In genomic region chr1:109370712-109371270, GRCh38 we compare ENCODE assay signal across 9 cellular contexts. TPM values are rescaled to one million over a fixed set of nuclear protein-coding genes. Genes with fewer than 3 reads are reported as not detected.
DNase-seq lines count a peak whose midpoint lies in the region; ATAC-seq and TF ChIP-seq lines count a peak whose summit lies in the region.
"Had no signal": no experiment of that assay in that cellular context is flagged by ENCODE, and none has a peak within 500 bp of the region (broad histone marks: within the 10 kb centered on the region; RNA-seq: fewer than 3 reads in every experiment).

No MANE protein-coding gene starts in this region.

- peaks cover 31% of the 10 kb centered on the region for H3K4me1 ChIP-seq in Caco-2
- H3K4me1 ChIP-seq in OCI-LY7 (ENCODE audit: insufficient read depth, low read length, poor library complexity, severe bottlenecking) = peaks cover 33% of the 10 kb centered on the region
- H3K4me1 ChIP-seq in prostate gland (replicated peaks) = no peaks in the 10 kb centered on the region

- H3K27me3 ChIP-seq in Caco-2 (replicated peaks; ENCODE audit: control insufficient read depth, insufficient read depth, low read length) = no peaks in the 10 kb centered on the region
- H3K27me3 ChIP-seq in prostate gland (replicated peaks; ENCODE audit: insufficient read depth) = no peaks in the 10 kb centered on the region

- intact Hi-C loops in Caco-2 (cut with micrococcal nuclease; ENCODE audit: unreplicated experiment) (no loop called here), OCI-LY7 (cut with micrococcal nuclease; ENCODE audit: unreplicated experiment) (no loop called here), prostate gland (cut with DNase I) (loop anchor here (2.0 kb wide), 1 partner anchor 22 kb away; no protein-coding TSS in a partner anchor)

- DNase-seq in Caco-2 (no peak), OCI-LY7 (ENCODE audit: low spot score) (no peak), epithelial cell of proximal tubule (ENCODE audit: low read depth) (peak; percentile 86), prostate gland (ENCODE audit: low spot score) (no peak), NCI-H748 (lab: John Stamatoyannopoulos, UW; ENCODE audit: unreplicated experiment) (no peak), OCI-M2 (lab: John Stamatoyannopoulos, UW; ENCODE audit: unreplicated experiment) (no peak)
- no peak for DNase-seq in activated CD4-positive, alpha-beta T cell treated with anti-CD3 and anti-CD28 coated beads, Interleukin-2, amount 50 U/mL, for 4 hours

- H3K79me2 ChIP-seq in OCI-LY7 (ENCODE audit: insufficient read depth, low read depth, low read length) = peaks cover 29% of the 10 kb centered on the region; the same call in 1 of the 2 replicates

- no TSS peak for BruUV-seq in Caco-2 (replicated peaks; lab: Mats Ljungman, UMichigan)
- no TSS peak for BruUV-seq in OCI-LY7 (replicated peaks; lab: Mats Ljungman, UMichigan)

- H3K4me3 Mint-ChIP-seq in Caco-2 (ENCODE audit: unreplicated experiment) = peak overlapping the region; percentile 56
- H3K4me3 Mint-ChIP-seq: neural crest cell had no signal

- H3K9me2 ChIP-seq in OCI-LY7 (ENCODE audit: insufficient read depth, low read length) = no peaks in the 10 kb centered on the region

- H2AFZ ChIP-seq in OCI-LY7 (ENCODE audit: low read length) = no peak overlapping the region

- peaks cover 7% of the 10 kb centered on the region for H3K4me1 Mint-ChIP-seq in Caco-2 (ENCODE audit: low read depth, unreplicated experiment)

- H3K9me3 Mint-ChIP-seq in Caco-2 (ENCODE audit: unreplicated experiment) = no peaks in the 10 kb centered on the region

- no peak for ATAC-seq in GM21529 (IDR thresholded peaks at IDR 0.05; ENCODE audit: unreplicated experiment)

- H3K27ac ChIP-seq in OCI-LY7 (ENCODE audit: low read depth, low read length, poor library complexity, severe bottlenecking) = no peak overlapping the region
- H3K27ac ChIP-seq in prostate gland = peak overlapping the region; percentile 60 to 68

- peak overlapping the region; percentile 16; the same call in 1 of the 2 replicates for H3K4me2 ChIP-seq in OCI-LY7 (ENCODE audit: low read length)

- H3K36me3 ChIP-seq in Caco-2 (ENCODE audit: control insufficient read depth, insufficient read depth, low read length) = no peaks in the 10 kb centered on the region
- H3K36me3 ChIP-seq in OCI-LY7 (ENCODE audit: insufficient read depth, low read length) = peaks cover 33% of the 10 kb centered on the region
- no peaks in the 10 kb centered on the region for H3K36me3 ChIP-seq in prostate gland

- POLR2A ChIA-PET in Caco-2 (lab: Charles Lee) (interaction anchor here (0.6 to 1.5 kb wide), 2 partner anchors 12 to 26 kb away, joined by 3 to 4 read pairs; no protein-coding TSS in a partner anchor), OCI-LY7 (lab: Charles Lee) (interaction anchor here (1.1 to 1.4 kb wide), 2 partner anchors 17 to 19 kb away, joined by 3 to 4 read pairs; no protein-coding TSS in a partner anchor)

- H3K4me3 ChIP-seq in Caco-2 (ENCODE audit: low read depth, low read length) = no peak overlapping the region
- H3K4me3 ChIP-seq in OCI-LY7 (ENCODE audit: low read depth, low read length, poor library complexity, severe bottlenecking) = no peak overlapping the region
- peak overlapping the region; percentile 39 for H3K4me3 ChIP-seq in epithelial cell of proximal tubule (ENCODE audit: low read depth, low read length)
- H3K4me3 ChIP-seq in prostate gland = no peak overlapping the region

- CTCF ChIA-PET in Caco-2 (lab: Charles Lee) (interaction anchor here (1.0 kb wide), 1 partner anchor 88 kb away, joined by 3 read pairs; the partner anchor contains the start of gene PSRC1), OCI-LY7 (lab: Charles Lee; ENCODE audit: unreplicated experiment) (no interaction called here)

- TF ChIP-seq CTCF in Caco-2 (IDR thresholded peaks at IDR 0.05; ENCODE audit: insufficient read depth in 1 of 2, low read depth in 1 of 2, low read length in 1 of 2, severe bottlenecking in 1 of 2, unreplicated experiment in 1 of 2) (no peak), OCI-LY7 (conservative IDR thresholded peaks at IDR 0.05; ENCODE audit: low read length) (no peak), epithelial cell of proximal tubule (conservative IDR thresholded peaks at IDR 0.05; ENCODE audit: low read depth, low read length) (no peak), prostate gland (IDR thresholded peaks at IDR 0.05) (no peak)

- H3K27me3 Mint-ChIP-seq in Caco-2 (ENCODE audit: insufficient read depth, unreplicated experiment) = no peaks in the 10 kb centered on the region

- H3K9me3 ChIP-seq in Caco-2 = no peaks in the 10 kb centered on the region
- no peaks in the 10 kb centered on the region for H3K9me3 ChIP-seq in OCI-LY7 (ENCODE audit: low read length)
- no peaks in the 10 kb centered on the region for H3K9me3 ChIP-seq in prostate gland

- H3K27ac Mint-ChIP-seq in Caco-2 (ENCODE audit: unreplicated experiment) = peak overlapping the region; percentile 32

- H4K20me1 ChIP-seq in OCI-LY7 (ENCODE audit: insufficient read depth, low read length) = no peaks in the 10 kb centered on the region

- no peak for TF ChIP-seq POLR2A in prostate gland (IDR thresholded peaks at IDR 0.05)

- H3K36me3 Mint-ChIP-seq in Caco-2 (ENCODE audit: insufficient read depth, unreplicated experiment) = peaks cover 6% of the 10 kb centered on the region

- WGBS in prostate gland = 21% methylated on average over 7 of the region's 7 CpGs

RNA-seq across cellular contexts. Expression of gene SORT1, which starts 26.9 kb away (rescaled TPM):
- total RNA-seq in Caco-2 (2022) (65.2 and 67.1 TPM in 2 replicates), OCI-LY7 (2022) (40.8 and 45.5 TPM in 2 replicates), epithelial cell of proximal tubule (38.3 and 41.9 TPM in 2 replicates), prostate gland (100 to 1,000 TPM in 1 of 2 donors, 10 to 100 TPM in 1; 34.0 to 164 TPM)
- total RNA-seq in OCI-LY7 (2014; rRNA removed; shearing (Covaris generic)) = 16.2 and 21.8 TPM in 2 replicates

RNA-seq across cellular contexts. Expression of gene PSMA5, which starts 55.5 kb away (rescaled TPM):
- 82.7 and 97.8 TPM in 2 replicates for total RNA-seq in Caco-2 (2022)
- 46.3 and 53.3 TPM in 2 replicates for total RNA-seq in OCI-LY7 (2014; rRNA removed; shearing (Covaris generic))
- 141 and 152 TPM in 2 replicates for total RNA-seq in OCI-LY7 (2022)
- 67.5 and 79.9 TPM in 2 replicates for total RNA-seq in epithelial cell of proximal tubule
- 10 to 100 TPM; 24.6 to 31.8 TPM for total RNA-seq in prostate gland
